9 cellular contexts compared by ENCODE assay signal in the genomic region with DNA sequence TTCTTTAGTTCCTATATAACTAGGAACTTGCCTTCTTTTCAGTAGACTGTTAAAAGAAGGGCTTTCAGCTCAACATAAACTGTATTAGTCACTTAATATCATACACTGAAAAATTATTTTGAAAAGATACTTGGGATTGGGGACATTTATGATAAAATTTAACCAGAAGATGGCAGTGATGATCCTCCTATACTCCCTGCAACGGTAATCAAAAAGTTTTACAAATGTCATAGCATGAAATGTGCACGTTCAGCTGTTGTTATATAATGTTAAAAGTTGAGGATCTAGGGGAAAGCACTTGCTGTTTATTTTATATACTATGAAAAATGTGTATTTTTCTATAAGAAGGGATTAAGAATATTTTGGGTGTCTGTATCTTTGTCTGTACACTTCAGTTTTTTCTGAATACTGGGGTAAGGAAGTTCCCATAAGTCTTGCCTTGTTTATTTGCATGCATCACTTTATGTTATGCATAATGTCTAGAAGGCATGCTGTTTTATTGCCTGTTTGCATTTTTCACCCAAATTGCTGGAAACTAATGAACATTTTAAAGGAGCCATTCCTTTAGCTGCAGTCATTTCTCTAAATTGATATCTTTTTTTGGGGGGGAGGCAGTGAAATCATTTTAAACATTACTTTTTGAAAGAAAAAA. TPM values are rescaled to one million over a fixed set of nuclear protein-coding genes. Genes with fewer than 3 reads are reported as not detected.
DNase-seq lines count a peak whose midpoint lies in the region; ATAC-seq and TF ChIP-seq lines count a peak whose summit lies in the region.
"Had no signal": no experiment of that assay in that cellular context is flagged by ENCODE, and none has a peak within 500 bp of the region (broad histone marks: within the 10 kb centered on the region; RNA-seq: fewer than 3 reads in every experiment).

No MANE protein-coding gene starts in this region.

- H4K8ac ChIP-seq in mesenchymal stem cell (ENCODE audit: low read length): no peak overlapping the region

- H3K18ac ChIP-seq in mesenchymal stem cell (ENCODE audit: low read depth in 1 of 2, low read length in 2 of 2): no peak overlapping the region

- H3K4me3 ChIP-seq in astrocyte of the spinal cord (ENCODE audit: low read depth, low read length): no peak overlapping the region
- H3K4me3 ChIP-seq in mesenchymal stem cell (ENCODE audit: insufficient read depth in 1 of 2, low read depth in 1 of 2, low read length in 2 of 2): no peak overlapping the region

- H3K9me3 ChIP-seq in mesenchymal stem cell (ENCODE audit: control insufficient read depth, low read length): no peaks in the 10 kb centered on the region

- peaks cover 6 to 33% of the 10 kb centered on the region in 2 experiments for H3K36me3 ChIP-seq in mesenchymal stem cell (ENCODE audit: control insufficient read depth in 1 of 2, insufficient read depth in 2 of 2, low read depth in 1 of 2, low read length in 2 of 2)

- peak; percentile 57 for DNase-seq in DMS 273 (lab: John Stamatoyannopoulos, UW; ENCODE audit: unreplicated experiment)
- DNase-seq in DMS 273 treated with DMSO at 0.1 percent for 48 hours (lab: John Stamatoyannopoulos, UW): no peak
- DNase-seq in astrocyte of the spinal cord (ENCODE audit: low read depth, low spot score): peak; percentile 24
- peak; percentile 32 for DNase-seq in mesenchymal stem cell
- no peak for DNase-seq in kidney glomerular epithelial cell (lab: John Stamatoyannopoulos, UW)
- DNase-seq in GM19240 (ENCODE audit: insufficient read length, low spot score): no peak
- DNase-seq: islet precursor cell had no signal

- no peak overlapping the region for H3K23ac ChIP-seq in mesenchymal stem cell (ENCODE audit: low read length in 2 of 2)

- no peak overlapping the region for H2AFZ ChIP-seq in mesenchymal stem cell (ENCODE audit: low read depth, low read length)

- no peak overlapping the region for H3K4me2 ChIP-seq in mesenchymal stem cell (ENCODE audit: low read length, poor library complexity, severe bottlenecking)

- H2BK15ac ChIP-seq in mesenchymal stem cell (ENCODE audit: low read depth, poor library complexity, severe bottlenecking): no peak overlapping the region

- in situ Hi-C loops in astrocyte of the spinal cord (cut with HindIII; ENCODE audit: low sequenced_read_pairs): no loop called here

- H2AK5ac ChIP-seq in mesenchymal stem cell (ENCODE audit: low read length, severe bottlenecking): no peak overlapping the region

- no peaks in the 10 kb centered on the region for H3K79me1 ChIP-seq in mesenchymal stem cell (replicated peaks; ENCODE audit: low read length, poor library complexity, severe bottlenecking)

- no peak overlapping the region for H3K27ac ChIP-seq in mesenchymal stem cell (ENCODE audit: low read length, poor library complexity, severe bottlenecking)

- ATAC-seq in HG03175 (IDR thresholded peaks at IDR 0.05; ENCODE audit: unreplicated experiment): no peak

- H3K27me3 ChIP-seq in mesenchymal stem cell (ENCODE audit: control insufficient read depth in 1 of 2, insufficient read depth in 1 of 2, low read length in 2 of 2): no peaks in the 10 kb centered on the region

- H3K9ac ChIP-seq in mesenchymal stem cell (ENCODE audit: low read length): peak overlapping the region; percentile 33

- 46% methylated on average over 2 of the region's 2 CpGs for WGBS in mesenchymal stem cell

- H3K14ac ChIP-seq in mesenchymal stem cell (ENCODE audit: low read length in 2 of 2): no peak overlapping the region

- no peak overlapping the region for H3K4ac ChIP-seq in mesenchymal stem cell (ENCODE audit: low read depth in 1 of 2, low read length in 2 of 2)

- no peak overlapping the region for H2BK12ac ChIP-seq in mesenchymal stem cell (ENCODE audit: low read length in 2 of 2)

- no peak overlapping the region for H2BK5ac ChIP-seq in mesenchymal stem cell (ENCODE audit: low read depth, low read length, poor library complexity, severe bottlenecking)

- no peak overlapping the region for H4K91ac ChIP-seq in mesenchymal stem cell (ENCODE audit: low read length)

- peaks cover 7% of the 10 kb centered on the region for H3K4me1 ChIP-seq in mesenchymal stem cell (ENCODE audit: control insufficient read depth, insufficient read depth, low read depth, low read length)

- no peak overlapping the region for H2BK120ac ChIP-seq in mesenchymal stem cell (ENCODE audit: low read depth, low read length)

- peak; percentile 34; the same call in 1 of the 2 replicates for TF ChIP-seq CTCF in LNCAP (IDR thresholded peaks at IDR 0.05)
- peak; percentile 30 for TF ChIP-seq CTCF in astrocyte of the spinal cord (IDR thresholded peaks at IDR 0.05; ENCODE audit: low read depth, low read length)

RNA-seq across cellular contexts. Expression of gene DYNC1I2, which starts 19.0 kb away (rescaled TPM):
- 226 TPM for polyA plus RNA-seq in mesenchymal stem cell (2013, experiment 1 of 2)
- polyA plus RNA-seq in mesenchymal stem cell (2013, experiment 2 of 2): 231 TPM

Comparison
In these comparisons a context has a peak if more than half of its experiments do, and no peak if none do; other contexts are left out.
1. DNase-seq: peak in DMS 273 (single experiment), astrocyte of the spinal cord (single experiment) and mesenchymal stem cell (single experiment); none in DMS 273 treated with DMSO at 0.1 percent for 48 hours (single experiment), kidney glomerular epithelial cell (single experiment) and GM19240 (single experiment).